Comparison of ENCODE assay signal across 1 cellular context in the genomic region with DNA sequence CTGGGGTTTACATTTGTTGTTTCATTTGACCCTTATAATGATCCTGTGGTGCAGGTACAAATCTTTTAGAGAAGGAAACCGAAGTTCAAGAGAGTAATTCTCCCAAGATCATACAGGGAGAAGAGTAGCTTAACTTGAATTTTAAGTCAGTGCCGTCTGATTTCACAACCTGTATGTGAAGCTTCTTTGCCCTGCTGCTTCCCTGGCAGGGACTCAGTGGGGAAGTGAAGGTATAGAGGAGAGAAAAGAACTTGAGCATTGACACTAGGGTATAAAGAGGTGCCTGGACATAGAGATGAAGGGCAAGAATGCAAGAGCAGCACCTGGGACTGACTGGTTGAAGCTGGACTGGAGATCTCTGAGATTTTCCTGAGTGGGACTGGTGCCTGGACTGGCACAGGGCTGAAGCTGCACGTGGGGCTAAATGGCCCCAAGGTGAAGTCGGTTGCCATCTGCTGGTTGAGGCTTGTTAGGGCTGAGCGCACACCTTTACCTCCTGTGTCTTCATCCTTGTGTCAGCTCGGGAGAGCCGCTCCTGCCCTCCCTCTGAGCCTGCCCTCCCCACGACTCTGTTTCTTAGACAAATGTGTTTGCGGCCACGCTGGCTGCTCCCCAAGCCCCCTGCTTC.
A peak's percentile ranks its signal among the peaks of the same experiment; 100 is the strongest.
TF ChIP-seq lines count a peak whose summit lies in the region.

No MANE protein-coding gene starts in this region.

TF ChIP-seq in HepG2, 621 proteins besides CTCF, POLR2A, EP300 and RAD21 (continued from another document and continues in another):
- TF ChIP-seq, protein P1, sequence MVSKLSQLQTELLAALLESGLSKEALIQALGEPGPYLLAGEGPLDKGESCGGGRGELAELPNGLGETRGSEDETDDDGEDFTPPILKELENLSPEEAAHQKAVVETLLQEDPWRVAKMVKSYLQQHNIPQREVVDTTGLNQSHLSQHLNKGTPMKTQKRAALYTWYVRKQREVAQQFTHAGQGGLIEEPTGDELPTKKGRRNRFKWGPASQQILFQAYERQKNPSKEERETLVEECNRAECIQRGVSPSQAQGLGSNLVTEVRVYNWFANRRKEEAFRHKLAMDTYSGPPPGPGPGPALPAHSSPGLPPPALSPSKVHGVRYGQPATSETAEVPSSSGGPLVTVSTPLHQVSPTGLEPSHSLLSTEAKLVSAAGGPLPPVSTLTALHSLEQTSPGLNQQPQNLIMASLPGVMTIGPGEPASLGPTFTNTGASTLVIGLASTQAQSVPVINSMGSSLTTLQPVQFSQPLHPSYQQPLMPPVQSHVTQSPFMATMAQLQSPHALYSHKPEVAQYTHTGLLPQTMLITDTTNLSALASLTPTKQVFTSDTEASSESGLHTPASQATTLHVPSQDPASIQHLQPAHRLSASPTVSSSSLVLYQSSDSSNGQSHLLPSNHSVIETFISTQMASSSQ (IDR thresholded peaks at IDR 0.05; ENCODE audit: low read depth): no peak
- TF ChIP-seq, protein P1 (CRISPR knock-in tag; IDR thresholded peaks at IDR 0.05; ENCODE audit: borderline replicate concordance): peak; percentile 42; the same call in 1 of the 2 replicates
- TF ChIP-seq GTF3A (CRISPR knock-in tag; conservative IDR thresholded peaks at IDR 0.05): no peak
- no peak for TF ChIP-seq SP1 (IDR thresholded peaks at IDR 0.05)
- no peak for TF ChIP-seq SP1 (CRISPR knock-in tag; IDR thresholded peaks at IDR 0.05)
- TF ChIP-seq NFKB2 (CRISPR knock-in tag; IDR thresholded peaks at IDR 0.05; ENCODE audit: borderline replicate concordance): 0 out of 2 replicates have a peak, but pooled peaks have one; percentile 22
- no peak for TF ChIP-seq JDP2 (CRISPR knock-in tag; IDR thresholded peaks at IDR 0.05; ENCODE audit: borderline replicate concordance)
- no peak for TF ChIP-seq RFX1 (IDR thresholded peaks at IDR 0.05)
- TF ChIP-seq, protein P2, sequence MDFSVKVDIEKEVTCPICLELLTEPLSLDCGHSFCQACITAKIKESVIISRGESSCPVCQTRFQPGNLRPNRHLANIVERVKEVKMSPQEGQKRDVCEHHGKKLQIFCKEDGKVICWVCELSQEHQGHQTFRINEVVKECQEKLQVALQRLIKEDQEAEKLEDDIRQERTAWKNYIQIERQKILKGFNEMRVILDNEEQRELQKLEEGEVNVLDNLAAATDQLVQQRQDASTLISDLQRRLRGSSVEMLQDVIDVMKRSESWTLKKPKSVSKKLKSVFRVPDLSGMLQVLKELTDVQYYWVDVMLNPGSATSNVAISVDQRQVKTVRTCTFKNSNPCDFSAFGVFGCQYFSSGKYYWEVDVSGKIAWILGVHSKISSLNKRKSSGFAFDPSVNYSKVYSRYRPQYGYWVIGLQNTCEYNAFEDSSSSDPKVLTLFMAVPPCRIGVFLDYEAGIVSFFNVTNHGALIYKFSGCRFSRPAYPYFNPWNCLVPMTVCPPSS (IDR thresholded peaks at IDR 0.05): no peak
- TF ChIP-seq TMF1 (CRISPR knock-in tag; IDR thresholded peaks at IDR 0.05; ENCODE audit: low read depth): no peak
- TF ChIP-seq ZNF143 (CRISPR knock-in tag; IDR thresholded peaks at IDR 0.05): no peak
- TF ChIP-seq SIX1 (CRISPR knock-in tag; IDR thresholded peaks at IDR 0.05; ENCODE audit: borderline replicate concordance): no peak
- peak; percentile 85; the same call in 1 of the 2 replicates for TF ChIP-seq MYC (CRISPR knock-in tag; IDR thresholded peaks at IDR 0.05; ENCODE audit: borderline replicate concordance)
- no peak for TF ChIP-seq ZNF441 (CRISPR knock-in tag; IDR thresholded peaks at IDR 0.05; ENCODE audit: borderline replicate concordance)
- no peak for TF ChIP-seq NCOA5 (CRISPR knock-in tag; IDR thresholded peaks at IDR 0.05)
- no peak for TF ChIP-seq ZNF446 (CRISPR knock-in tag; IDR thresholded peaks at IDR 0.05)
- TF ChIP-seq ZNF430 (CRISPR knock-in tag; IDR thresholded peaks at IDR 0.05): no peak
- TF ChIP-seq KDM2A (CRISPR knock-in tag; IDR thresholded peaks at IDR 0.05; ENCODE audit: borderline replicate concordance, low read depth): no peak
- TF ChIP-seq, protein P3, sequence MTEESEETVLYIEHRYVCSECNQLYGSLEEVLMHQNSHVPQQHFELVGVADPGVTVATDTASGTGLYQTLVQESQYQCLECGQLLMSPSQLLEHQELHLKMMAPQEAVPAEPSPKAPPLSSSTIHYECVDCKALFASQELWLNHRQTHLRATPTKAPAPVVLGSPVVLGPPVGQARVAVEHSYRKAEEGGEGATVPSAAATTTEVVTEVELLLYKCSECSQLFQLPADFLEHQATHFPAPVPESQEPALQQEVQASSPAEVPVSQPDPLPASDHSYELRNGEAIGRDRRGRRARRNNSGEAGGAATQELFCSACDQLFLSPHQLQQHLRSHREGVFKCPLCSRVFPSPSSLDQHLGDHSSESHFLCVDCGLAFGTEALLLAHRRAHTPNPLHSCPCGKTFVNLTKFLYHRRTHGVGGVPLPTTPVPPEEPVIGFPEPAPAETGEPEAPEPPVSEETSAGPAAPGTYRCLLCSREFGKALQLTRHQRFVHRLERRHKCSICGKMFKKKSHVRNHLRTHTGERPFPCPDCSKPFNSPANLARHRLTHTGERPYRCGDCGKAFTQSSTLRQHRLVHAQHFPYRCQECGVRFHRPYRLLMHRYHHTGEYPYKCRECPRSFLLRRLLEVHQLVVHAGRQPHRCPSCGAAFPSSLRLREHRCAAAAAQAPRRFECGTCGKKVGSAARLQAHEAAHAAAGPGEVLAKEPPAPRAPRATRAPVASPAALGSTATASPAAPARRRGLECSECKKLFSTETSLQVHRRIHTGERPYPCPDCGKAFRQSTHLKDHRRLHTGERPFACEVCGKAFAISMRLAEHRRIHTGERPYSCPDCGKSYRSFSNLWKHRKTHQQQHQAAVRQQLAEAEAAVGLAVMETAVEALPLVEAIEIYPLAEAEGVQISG (CRISPR knock-in tag; IDR thresholded peaks at IDR 0.05): 0 out of 2 replicates have a peak, but pooled peaks have one; percentile 39
- TF ChIP-seq PAF1 (CRISPR knock-in tag; IDR thresholded peaks at IDR 0.05): no peak
- no peak for TF ChIP-seq ATF7-NPFF (CRISPR knock-in tag; IDR thresholded peaks at IDR 0.05; ENCODE audit: low read depth)
- TF ChIP-seq, protein P4, sequence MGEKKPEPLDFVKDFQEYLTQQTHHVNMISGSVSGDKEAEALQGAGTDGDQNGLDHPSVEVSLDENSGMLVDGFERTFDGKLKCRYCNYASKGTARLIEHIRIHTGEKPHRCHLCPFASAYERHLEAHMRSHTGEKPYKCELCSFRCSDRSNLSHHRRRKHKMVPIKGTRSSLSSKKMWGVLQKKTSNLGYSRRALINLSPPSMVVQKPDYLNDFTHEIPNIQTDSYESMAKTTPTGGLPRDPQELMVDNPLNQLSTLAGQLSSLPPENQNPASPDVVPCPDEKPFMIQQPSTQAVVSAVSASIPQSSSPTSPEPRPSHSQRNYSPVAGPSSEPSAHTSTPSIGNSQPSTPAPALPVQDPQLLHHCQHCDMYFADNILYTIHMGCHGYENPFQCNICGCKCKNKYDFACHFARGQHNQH (CRISPR knock-in tag; IDR thresholded peaks at IDR 0.05): peak; percentile 49; the same call in 1 of the 2 replicates
- TF ChIP-seq, protein P5, sequence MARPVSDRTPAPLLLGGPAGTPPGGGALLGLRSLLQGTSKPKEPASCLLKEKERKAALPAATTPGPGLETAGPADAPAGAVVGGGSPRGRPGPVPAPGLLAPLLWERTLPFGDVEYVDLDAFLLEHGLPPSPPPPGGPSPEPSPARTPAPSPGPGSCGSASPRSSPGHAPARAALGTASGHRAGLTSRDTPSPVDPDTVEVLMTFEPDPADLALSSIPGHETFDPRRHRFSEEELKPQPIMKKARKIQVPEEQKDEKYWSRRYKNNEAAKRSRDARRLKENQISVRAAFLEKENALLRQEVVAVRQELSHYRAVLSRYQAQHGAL (CRISPR knock-in tag; IDR thresholded peaks at IDR 0.05; ENCODE audit: not compliant biosample characterization): no peak
- peak; percentile 62; the same call in 1 of the 2 replicates for TF ChIP-seq SALL1 (CRISPR knock-in tag; IDR thresholded peaks at IDR 0.05)
- TF ChIP-seq, protein P6, sequence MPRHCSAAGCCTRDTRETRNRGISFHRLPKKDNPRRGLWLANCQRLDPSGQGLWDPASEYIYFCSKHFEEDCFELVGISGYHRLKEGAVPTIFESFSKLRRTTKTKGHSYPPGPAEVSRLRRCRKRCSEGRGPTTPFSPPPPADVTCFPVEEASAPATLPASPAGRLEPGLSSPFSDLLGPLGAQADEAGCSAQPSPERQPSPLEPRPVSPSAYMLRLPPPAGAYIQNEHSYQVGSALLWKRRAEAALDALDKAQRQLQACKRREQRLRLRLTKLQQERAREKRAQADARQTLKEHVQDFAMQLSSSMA (CRISPR knock-in tag; IDR thresholded peaks at IDR 0.05): no peak
- TF ChIP-seq, protein P7, sequence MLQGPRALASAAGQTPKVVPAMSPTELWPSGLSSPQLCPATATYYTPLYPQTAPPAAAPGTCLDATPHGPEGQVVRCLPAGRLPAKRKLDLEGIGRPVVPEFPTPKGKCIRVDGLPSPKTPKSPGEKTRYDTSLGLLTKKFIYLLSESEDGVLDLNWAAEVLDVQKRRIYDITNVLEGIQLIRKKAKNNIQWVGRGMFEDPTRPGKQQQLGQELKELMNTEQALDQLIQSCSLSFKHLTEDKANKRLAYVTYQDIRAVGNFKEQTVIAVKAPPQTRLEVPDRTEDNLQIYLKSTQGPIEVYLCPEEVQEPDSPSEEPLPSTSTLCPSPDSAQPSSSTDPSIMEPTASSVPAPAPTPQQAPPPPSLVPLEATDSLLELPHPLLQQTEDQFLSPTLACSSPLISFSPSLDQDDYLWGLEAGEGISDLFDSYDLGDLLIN (CRISPR knock-in tag; IDR thresholded peaks at IDR 0.05; ENCODE audit: borderline replicate concordance): no peak
- no peak for TF ChIP-seq ZNF589 (CRISPR knock-in tag; conservative IDR thresholded peaks at IDR 0.05)
- TF ChIP-seq MAFF (IDR thresholded peaks at IDR 0.05; ENCODE audit: low read depth, low read length): no peak
- TF ChIP-seq MXD4 (CRISPR knock-in tag; IDR thresholded peaks at IDR 0.05): peak; percentile 66; the same call in 1 of the 2 replicates
- no peak for TF ChIP-seq HNF4G (IDR thresholded peaks at IDR 0.05; ENCODE audit: borderline replicate concordance, low read depth, low read length)
- TF ChIP-seq HNF4G (CRISPR knock-in tag; IDR thresholded peaks at IDR 0.05; ENCODE audit: borderline replicate concordance, low read depth): no peak
- no peak for TF ChIP-seq ZNF292 (CRISPR knock-in tag; IDR thresholded peaks at IDR 0.05; ENCODE audit: borderline replicate concordance, low read depth)
- TF ChIP-seq FOXC1 (CRISPR knock-in tag; IDR thresholded peaks at IDR 0.05; ENCODE audit: borderline replicate concordance): no peak
- peak; percentile 39; the same call in 1 of the 2 replicates for TF ChIP-seq HOXA3 (CRISPR knock-in tag; IDR thresholded peaks at IDR 0.05)
- TF ChIP-seq, protein P8, sequence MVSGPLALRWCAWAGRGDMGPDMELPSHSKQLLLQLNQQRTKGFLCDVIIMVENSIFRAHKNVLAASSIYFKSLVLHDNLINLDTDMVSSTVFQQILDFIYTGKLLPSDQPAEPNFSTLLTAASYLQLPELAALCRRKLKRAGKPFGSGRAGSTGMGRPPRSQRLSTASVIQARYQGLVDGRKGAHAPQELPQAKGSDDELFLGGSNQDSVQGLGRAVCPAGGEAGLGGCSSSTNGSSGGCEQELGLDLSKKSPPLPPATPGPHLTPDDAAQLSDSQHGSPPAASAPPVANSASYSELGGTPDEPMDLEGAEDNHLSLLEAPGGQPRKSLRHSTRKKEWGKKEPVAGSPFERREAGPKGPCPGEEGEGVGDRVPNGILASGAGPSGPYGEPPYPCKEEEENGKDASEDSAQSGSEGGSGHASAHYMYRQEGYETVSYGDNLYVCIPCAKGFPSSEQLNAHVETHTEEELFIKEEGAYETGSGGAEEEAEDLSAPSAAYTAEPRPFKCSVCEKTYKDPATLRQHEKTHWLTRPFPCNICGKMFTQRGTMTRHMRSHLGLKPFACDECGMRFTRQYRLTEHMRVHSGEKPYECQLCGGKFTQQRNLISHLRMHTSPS (CRISPR knock-in tag; IDR thresholded peaks at IDR 0.05; ENCODE audit: low read depth): 0 out of 2 replicates have a peak, but pooled peaks have one; percentile 25
- TF ChIP-seq, protein P9, sequence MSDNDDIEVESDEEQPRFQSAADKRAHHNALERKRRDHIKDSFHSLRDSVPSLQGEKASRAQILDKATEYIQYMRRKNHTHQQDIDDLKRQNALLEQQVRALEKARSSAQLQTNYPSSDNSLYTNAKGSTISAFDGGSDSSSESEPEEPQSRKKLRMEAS (IDR thresholded peaks at IDR 0.05): peak; percentile 70
- TF ChIP-seq, protein P10, sequence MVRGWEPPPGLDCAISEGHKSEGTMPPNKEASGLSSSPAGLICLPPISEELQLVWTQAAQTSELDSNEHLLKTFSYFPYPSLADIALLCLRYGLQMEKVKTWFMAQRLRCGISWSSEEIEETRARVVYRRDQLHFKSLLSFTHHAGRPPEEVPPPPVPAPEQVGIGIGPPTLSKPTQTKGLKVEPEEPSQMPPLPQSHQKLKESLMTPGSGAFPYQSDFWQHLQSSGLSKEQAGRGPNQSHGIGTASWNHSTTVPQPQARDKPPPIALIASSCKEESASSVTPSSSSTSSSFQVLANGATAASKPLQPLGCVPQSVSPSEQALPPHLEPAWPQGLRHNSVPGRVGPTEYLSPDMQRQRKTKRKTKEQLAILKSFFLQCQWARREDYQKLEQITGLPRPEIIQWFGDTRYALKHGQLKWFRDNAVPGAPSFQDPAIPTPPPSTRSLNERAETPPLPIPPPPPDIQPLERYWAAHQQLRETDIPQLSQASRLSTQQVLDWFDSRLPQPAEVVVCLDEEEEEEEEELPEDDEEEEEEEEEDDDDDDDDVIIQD (CRISPR knock-in tag; IDR thresholded peaks at IDR 0.05; ENCODE audit: low read depth): no peak
- no peak for TF ChIP-seq U2AF1 (optimal IDR thresholded peaks at IDR 0.05; ENCODE audit: low read depth, low read length)
- TF ChIP-seq ZNF644 (CRISPR knock-in tag; IDR thresholded peaks at IDR 0.05; ENCODE audit: low read depth): no peak
- no peak for TF ChIP-seq TBX3 (IDR thresholded peaks at IDR 0.05; ENCODE audit: borderline replicate concordance)
- TF ChIP-seq ZSCAN20 (CRISPR knock-in tag; IDR thresholded peaks at IDR 0.05; ENCODE audit: borderline replicate concordance): no peak
- TF ChIP-seq, protein P11, sequence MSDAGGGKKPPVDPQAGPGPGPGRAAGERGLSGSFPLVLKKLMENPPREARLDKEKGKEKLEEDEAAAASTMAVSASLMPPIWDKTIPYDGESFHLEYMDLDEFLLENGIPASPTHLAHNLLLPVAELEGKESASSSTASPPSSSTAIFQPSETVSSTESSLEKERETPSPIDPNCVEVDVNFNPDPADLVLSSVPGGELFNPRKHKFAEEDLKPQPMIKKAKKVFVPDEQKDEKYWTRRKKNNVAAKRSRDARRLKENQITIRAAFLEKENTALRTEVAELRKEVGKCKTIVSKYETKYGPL (CRISPR knock-in tag; IDR thresholded peaks at IDR 0.05): no peak
- TF ChIP-seq MED13 (CRISPR knock-in tag; IDR thresholded peaks at IDR 0.05): no peak
